In genomic region chrX:2627272-2627867, GRCh38 we compare ENCODE assay signal across 8 cellular contexts.
DNase-seq lines count a peak whose midpoint lies in the region; ATAC-seq and TF ChIP-seq lines count a peak whose summit lies in the region.

No MANE protein-coding gene starts in this region.

- H3K4me3 Mint-ChIP-seq in endodermal cell, result no peak overlapping the region

- H3K36me3 ChIP-seq in SK-N-SH (replicated peaks in 1 of 2; ENCODE audit: control insufficient read depth in 1 of 2, insufficient read depth in 2 of 2, low read length in 1 of 2) (peaks cover 2 to 12% of the 10 kb centered on the region in 2 experiments), endodermal cell (ENCODE audit: control insufficient read depth, insufficient read depth, low read length) (peaks cover 89% of the 10 kb centered on the region), neutrophil (peaks cover 46% of the 10 kb centered on the region)

- peaks cover 3% of the 10 kb centered on the region for H3K4me1 Mint-ChIP-seq in endodermal cell

- 32% methylated on average over 3 of the region's 3 CpGs for WGBS in SK-N-SH (ENCODE audit: low lambda C conversion rate)
- 78 to 82% methylated on average over 3 of the region's 3 CpGs for WGBS in endodermal cell (ENCODE audit: insufficient coverage in 1 of 2, insufficient read length in 1 of 2), 2 experiments

- POLR2A ChIA-PET in SK-N-SH (lab: Yijun Ruan, JAX), result no interaction called here

- H3K4me3 ChIP-seq in SK-N-SH (ENCODE audit: low read depth in 2 of 2, low read length in 1 of 2) (no peak overlapping the region; a peak in 1 of 4 replicates), endodermal cell (ENCODE audit: low read length) (no peak overlapping the region), neutrophil (ENCODE audit: low read depth in 1 of 2, low read length in 1 of 2) (no peak overlapping the region), dorsolateral prefrontal cortex (no peak overlapping the region)

- no peak for TF ChIP-seq EP300 in SK-N-SH (IDR thresholded peaks at IDR 0.05; ENCODE audit: borderline replicate concordance in 1 of 2, low read depth in 1 of 2, low read length in 1 of 2)

- H3K27me3 Mint-ChIP-seq in endodermal cell (ENCODE audit: insufficient read depth), result no peaks in the 10 kb centered on the region

- peaks cover 17% of the 10 kb centered on the region for H3K9me3 Mint-ChIP-seq in endodermal cell

- H3K4me1 ChIP-seq in SK-N-SH (ENCODE audit: control insufficient read depth in 1 of 2, insufficient read depth in 2 of 2, low read depth in 1 of 2, low read length in 1 of 2) (no peaks in the 10 kb centered on the region), endodermal cell (ENCODE audit: control insufficient read depth, insufficient read depth, low read length) (no peaks in the 10 kb centered on the region), neutrophil (ENCODE audit: control insufficient read depth in 1 of 2, insufficient read depth in 1 of 2, low read depth in 1 of 2, low read length in 1 of 2) (peaks cover 0 to 7% of the 10 kb centered on the region in 2 experiments)

- H3K27me3 ChIP-seq in SK-N-SH (ENCODE audit: insufficient read depth) (no peaks in the 10 kb centered on the region), endodermal cell (ENCODE audit: control insufficient read depth, insufficient read depth, low read length, poor library complexity, severe bottlenecking) (no peaks in the 10 kb centered on the region), neutrophil (no peaks in the 10 kb centered on the region), dorsolateral prefrontal cortex (peaks cover 0 to 50% (median 21%) of the 10 kb centered on the region in 45 donors)

- no peak overlapping the region for H3K4me2 ChIP-seq in SK-N-SH

- H3K27ac ChIP-seq in SK-N-SH (ENCODE audit: low read depth in 2 of 2, low read length in 1 of 2), result no peak overlapping the region
- H3K27ac ChIP-seq in endodermal cell (ENCODE audit: low read depth, low read length), result no peak overlapping the region
- peak overlapping the region; percentile 82 for H3K27ac ChIP-seq in neutrophil
- no peak overlapping the region for H3K27ac ChIP-seq in dorsolateral prefrontal cortex

- peak; percentile 19 for DNase-seq in SK-N-SH
- peak; percentile 87 for DNase-seq in endodermal cell
- DNase-seq in dorsolateral prefrontal cortex, result no peak
- no peak for DNase-seq in GM19240 (ENCODE audit: insufficient read length, low spot score)
- DNase-seq in NCI-H1930 (lab: John Stamatoyannopoulos, UW), result no peak

- peak; percentile 68 for TF ChIP-seq RAD21 in SK-N-SH (IDR thresholded peaks at IDR 0.05; ENCODE audit: low read length)

- no peak overlapping the region for H2AFZ ChIP-seq in SK-N-SH (ENCODE audit: low read depth)

- H4K20me1 ChIP-seq in SK-N-SH (ENCODE audit: insufficient read depth), result no peaks in the 10 kb centered on the region

- intact Hi-C loops in dorsolateral prefrontal cortex (cut with DNase I), result no loop called here

- H3K9me2 ChIP-seq in SK-N-SH, result no peaks in the 10 kb centered on the region

- TF ChIP-seq CTCF in GM12874 (IDR thresholded peaks at IDR 0.05; ENCODE audit: insufficient read depth, low read depth, low read length) (peak; percentile 79), SK-N-SH (IDR thresholded peaks at IDR 0.05) (peak; percentile 76), endodermal cell (conservative IDR thresholded peaks at IDR 0.05) (peak; percentile 87), neutrophil (IDR thresholded peaks at IDR 0.05) (no peak), dorsolateral prefrontal cortex (IDR thresholded peaks at IDR 0.05 in 54 of 56, conservative IDR thresholded peaks at IDR 0.05 in 2 of 56; ENCODE audit: low read depth in 1 of 56, partially characterized antibody in 56 of 56) (peak in 28 of 56 donors; percentile 8 to 50 (median 27))

- H3F3A ChIP-seq in SK-N-SH (replicated peaks; ENCODE audit: insufficient read depth), result peaks cover 4% of the 10 kb centered on the region

- CTCF ChIA-PET in SK-N-SH (lab: Yijun Ruan, JAX), result no interaction called here

- ATAC-seq in HG02642 (IDR thresholded peaks at IDR 0.05; ENCODE audit: poor library complexity, unreplicated experiment), result peak; percentile 86

- H3K9me3 ChIP-seq in SK-N-SH (no peaks in the 10 kb centered on the region), endodermal cell (ENCODE audit: control insufficient read depth, low read length) (peaks cover 34% of the 10 kb centered on the region), neutrophil (peaks cover 36% of the 10 kb centered on the region)

- peaks cover 85% of the 10 kb centered on the region for H3K36me3 Mint-ChIP-seq in endodermal cell (ENCODE audit: low read depth)

- H3K9ac ChIP-seq in SK-N-SH (no peak overlapping the region), endodermal cell (ENCODE audit: extremely low read depth, low read length, poor library complexity, severe bottlenecking) (no peak overlapping the region)

- H3K27ac Mint-ChIP-seq in endodermal cell, result no peak overlapping the region

- H3K79me2 ChIP-seq in SK-N-SH (ENCODE audit: insufficient read depth), result no peaks in the 10 kb centered on the region

TF ChIP-seq in SK-N-SH, 30 proteins besides CTCF, POLR2A, EP300 and RAD21:
- TF ChIP-seq, protein P1, sequence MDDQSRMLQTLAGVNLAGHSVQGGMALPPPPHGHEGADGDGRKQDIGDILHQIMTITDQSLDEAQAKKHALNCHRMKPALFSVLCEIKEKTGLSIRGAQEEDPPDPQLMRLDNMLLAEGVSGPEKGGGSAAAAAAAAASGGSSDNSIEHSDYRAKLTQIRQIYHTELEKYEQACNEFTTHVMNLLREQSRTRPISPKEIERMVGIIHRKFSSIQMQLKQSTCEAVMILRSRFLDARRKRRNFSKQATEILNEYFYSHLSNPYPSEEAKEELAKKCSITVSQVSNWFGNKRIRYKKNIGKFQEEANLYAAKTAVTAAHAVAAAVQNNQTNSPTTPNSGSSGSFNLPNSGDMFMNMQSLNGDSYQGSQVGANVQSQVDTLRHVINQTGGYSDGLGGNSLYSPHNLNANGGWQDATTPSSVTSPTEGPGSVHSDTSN (IDR thresholded peaks at IDR 0.05), result no peak
- TF ChIP-seq NFIC (IDR thresholded peaks at IDR 0.05; ENCODE audit: borderline replicate concordance) (no peak), SMC3 (IDR thresholded peaks at IDR 0.05; ENCODE audit: low read depth, low read length) (peak; percentile 46), GABPA (IDR thresholded peaks at IDR 0.05; ENCODE audit: low read depth) (no peak)

Comparison
In these comparisons a context has a peak if more than half of its experiments do, and no peak if none do; other contexts are left out.
1. DNase-seq: peak in SK-N-SH (single experiment) and endodermal cell (single experiment); none in dorsolateral prefrontal cortex (0 of 10), GM19240 (single experiment) and NCI-H1930 (0 of 2).